24 cellular contexts compared by ENCODE assay signal in genomic region chr15:97456541-97456940, GRCh38.
"Had no signal": no experiment of that assay in that cellular context is flagged by ENCODE, and none has a peak within 500 bp of the region (broad histone marks: within the 10 kb centered on the region; RNA-seq: fewer than 3 reads in every experiment).

No MANE protein-coding gene starts in this region.

- H3K4me1 ChIP-seq: neural progenitor cell, parathyroid adenoma, right lobe of liver, thyroid gland, upper lobe of left lung, vagina had no signal

- H3K9ac ChIP-seq: neural progenitor cell, parathyroid adenoma had no signal

- H3K27ac ChIP-seq: neural progenitor cell, ovary, parathyroid adenoma, psoas muscle, right lobe of liver, sigmoid colon, stomach, thoracic aorta, thyroid gland, tibial nerve, upper lobe of left lung, vagina had no signal

- H3K36me3 ChIP-seq: neural progenitor cell, ovary, right lobe of liver, sigmoid colon, stomach, thoracic aorta, thyroid gland, tibial nerve, upper lobe of left lung, vagina had no signal

- H3K9me3 ChIP-seq: ovary, psoas muscle, right lobe of liver, sigmoid colon, stomach, thoracic aorta, thyroid gland, tibial nerve, upper lobe of left lung, vagina had no signal

- DNase-seq: occipital lobe; ovary; posterior cingulate gyrus; psoas muscle; right cardiac atrium; right lobe of liver; sigmoid colon; small intestine; stimulated activated CD4-positive, alpha-beta T cell treated with anti-CD3 and anti-CD28 coated beads, Interleukin-15, amount 100 ng/mL, for 24 hours; stimulated activated CD4-positive, alpha-beta T cell treated with anti-CD3 and anti-CD28 coated beads, Interleukin-2, amount 100 ng/mL, for 24 hours; stimulated activated CD4-positive, alpha-beta T cell treated with anti-CD3 and anti-CD28 coated beads, Interleukin-2, amount 100 ng/mL, for 48 hours; stimulated activated CD4-positive, alpha-beta T cell treated with anti-CD3 and anti-CD28 coated beads, Interleukin-4, amount 100 ng/mL, for 24 hours; stimulated activated naive B cell treated with anti-CD40 and anti-IgM and Interleukin-4, amounts not matched to agents 10 μg/mL and 1 μg/mL and 100 μg/mL, for 72 hours; stimulated activated naive CD4-positive, alpha-beta T cell treated with Interleukin-2 at 50 U/mL for 16 hours; stomach; thyroid gland; trophoblast cell; upper lobe of left lung had no signal

- H3K27me3 ChIP-seq: neural progenitor cell, ovary, right lobe of liver, sigmoid colon, stomach, thyroid gland, tibial nerve, upper lobe of left lung, vagina had no signal

- ATAC-seq: psoas muscle; right cardiac atrium; right lobe of liver; stimulated activated effector memory CD8-positive, alpha-beta T cell treated with anti-CD3 and anti-CD28 coated beads, Interleukin-12 subunit alpha, Interleukin-12 subunit beta, amount 100 ng/mL, for 72 hours; stimulated activated naive B cell treated with anti-CD40 and anti-IgM and Interleukin-4, amounts not matched to agents 10 μg/mL and 1 μg/mL and 100 μg/mL, for 72 hours had no signal

- H3K4me3 ChIP-seq: neural progenitor cell, ovary, psoas muscle, right lobe of liver, sigmoid colon, stomach, thoracic aorta, thyroid gland, tibial nerve, upper lobe of left lung, vagina had no signal
